ENCODE assay signal across 10 cellular contexts in genomic region chr2:54084600-54084999, GRCh38. TPM values are rescaled to one million over a fixed set of nuclear protein-coding genes. Genes with fewer than 3 reads are reported as not detected.
DNase-seq lines count a peak whose midpoint lies in the region; ATAC-seq, FAIRE-seq and TF ChIP-seq lines count a peak whose summit lies in the region.
"Had no signal": no experiment of that assay in that cellular context is flagged by ENCODE, and none has a peak within 500 bp of the region (broad histone marks: within the 10 kb centered on the region; RNA-seq: fewer than 3 reads in every experiment).

No MANE protein-coding gene starts in this region.

- no peak overlapping the region for H2AFZ ChIP-seq in K562 (ENCODE audit: low read depth, low read length)
- no peak overlapping the region for H2AFZ ChIP-seq in keratinocyte (ENCODE audit: control insufficient read depth, low read length)

- TF ChIP-seq RAD21 in K562 (CRISPR knock-in tag; conservative IDR thresholded peaks at IDR 0.05 in 1 of 2, IDR thresholded peaks at IDR 0.05 in 1 of 2) = peak in 1 of 2 experiments; percentile 23; a peak in 1 of 4 replicates

- H3K4me3 ChIP-seq in AG04449 (ENCODE audit: low read depth, low read length) = no peak overlapping the region
- H3K4me3 ChIP-seq in K562 = no peak overlapping the region
- no peak overlapping the region for H3K4me3 ChIP-seq in keratinocyte (ENCODE audit: control insufficient read depth in 2 of 3, extremely low read depth in 1 of 3, insufficient read depth in 2 of 3, low read depth in 1 of 3, low read length in 3 of 3)

- POLR2A ChIA-PET in AG04449 (lab: Yijun Ruan, JAX) = no interaction called here
- POLR2A ChIA-PET in K562 (lab: Yijun Ruan, JAX) = no interaction called here

- no peak overlapping the region for H3K4me2 ChIP-seq in K562 (ENCODE audit: insufficient read depth, low read length)
- H3K4me2 ChIP-seq in keratinocyte (ENCODE audit: control insufficient read depth, extremely low read depth, insufficient read depth, low read depth, low read length) = no peak overlapping the region

- H3K9ac ChIP-seq in K562 (ENCODE audit: insufficient read depth in 1 of 2, low read depth in 2 of 2, low read length in 2 of 2) = no peak overlapping the region
- no peak overlapping the region for H3K9ac ChIP-seq in keratinocyte (ENCODE audit: control insufficient read depth, extremely low read depth, insufficient read depth, low read length)

- DNase-seq in AG04449 (ENCODE audit: low read depth, low spot score) = no peak
- DNase-seq in HPDE6-E6E7 (ENCODE audit: extremely low spot score) = peak; percentile 31
- no peak for DNase-seq in K562 (ENCODE audit: extremely low read depth in 1 of 4, low spot score in 3 of 4)
- DNase-seq in keratinocyte (ENCODE audit: low read depth, low spot score) = no peak
- no peak for DNase-seq in islet precursor cell
- DNase-seq: NCI-H2029, retina had no signal

- in situ Hi-C loops in K562 (cut with MboI) = no loop called here

- WGBS in K562 (ENCODE audit: insufficient coverage, low coverage, missing lambda C conversion rate) = 66% methylated on average over 3 of the region's 3 CpGs

- intact Hi-C loops in K562 (cut with micrococcal nuclease) = no loop called here

- TF ChIP-seq CTCF in AG04449 (IDR thresholded peaks at IDR 0.05; ENCODE audit: insufficient read depth, low read length, missing control alignments) = peak; percentile 40
- TF ChIP-seq CTCF in K562 (IDR thresholded peaks at IDR 0.05 in 2 of 3, conservative IDR thresholded peaks at IDR 0.05 in 1 of 3; ENCODE audit: insufficient read depth in 2 of 3, low read depth in 1 of 3, low read length in 3 of 3) = peak in 1 of 3 experiments; percentile 29; a peak in 1 of 6 replicates
- peak; percentile 33 to 72 (median 34) for TF ChIP-seq CTCF in keratinocyte (optimal IDR thresholded peaks at IDR 0.05 in 1 of 3, IDR thresholded peaks at IDR 0.05 in 1 of 3, conservative IDR thresholded peaks at IDR 0.05 in 1 of 3; ENCODE audit: extremely low read depth in 1 of 3, insufficient read depth in 2 of 3, low read length in 3 of 3)

- CTCF ChIA-PET in AG04449 (lab: Yijun Ruan, JAX) (no interaction called here), K562 (lab: Yijun Ruan, JAX; ENCODE audit: low intra/inter-chr PET ratio) (no interaction called here)

- FAIRE-seq in K562 (lab: Jason Lieb, UNC) = no peak
- no peak for FAIRE-seq in keratinocyte (lab: Jason Lieb, UNC)

- no peak for ATAC-seq in K562
- no peak for ATAC-seq in GM18511 (IDR thresholded peaks at IDR 0.05; ENCODE audit: unreplicated experiment)
- ATAC-seq in HG03139 (IDR thresholded peaks at IDR 0.05; ENCODE audit: unreplicated experiment) = no peak
- no peak for ATAC-seq in GM18909 (IDR thresholded peaks at IDR 0.05; ENCODE audit: poor library complexity, unreplicated experiment)

- H3K79me2 ChIP-seq in K562 (ENCODE audit: control insufficient read depth, insufficient read depth, low read length) (no peaks in the 10 kb centered on the region), keratinocyte (ENCODE audit: control insufficient read depth, insufficient read depth, low read length) (no peaks in the 10 kb centered on the region)

- H3K36me3 ChIP-seq in K562 (ENCODE audit: control insufficient read depth, insufficient read depth, low read length) = no peaks in the 10 kb centered on the region
- no peaks in the 10 kb centered on the region for H3K36me3 ChIP-seq in keratinocyte (ENCODE audit: control insufficient read depth in 2 of 2, extremely low read depth in 1 of 2, insufficient read depth in 2 of 2, low read length in 2 of 2)

- BruUV-seq in K562 (replicated peaks; lab: Mats Ljungman, UMichigan) = no TSS peak

- H3K27ac ChIP-seq in K562 (ENCODE audit: extremely low read depth, low read depth, low read length) = no peak overlapping the region
- H3K27ac ChIP-seq in keratinocyte (ENCODE audit: control insufficient read depth, insufficient read depth, low read length) = no peak overlapping the region

- TF ChIP-seq EP300 in K562 (IDR thresholded peaks at IDR 0.05; ENCODE audit: low read length) = no peak

- H3K4me1 ChIP-seq in K562 (replicated peaks in 1 of 2; ENCODE audit: control insufficient read depth in 2 of 2, insufficient read depth in 2 of 2, low read length in 2 of 2) (peaks cover 8 to 24% of the 10 kb centered on the region in 2 experiments; a peak in 4 of 5 replicates), keratinocyte (ENCODE audit: control insufficient read depth, extremely low read depth, insufficient read depth, low read length) (peaks cover 15% of the 10 kb centered on the region)

- dilution Hi-C loops in keratinocyte (cut with MboI; ENCODE audit: extremely low pct_ligation_motif_present, low sequenced_read_pairs) = no loop called here

- H3K27me3 ChIP-seq in K562 (ENCODE audit: control insufficient read depth in 2 of 2, insufficient read depth in 2 of 2, low read length in 2 of 2) (no peaks in the 10 kb centered on the region), keratinocyte (ENCODE audit: control insufficient read depth, extremely low read depth, insufficient read depth, low read length) (no peaks in the 10 kb centered on the region)

- H3K9me3 ChIP-seq in K562 (replicated peaks; ENCODE audit: control insufficient read depth, insufficient read depth, low read depth, low read length) (peaks cover 13% of the 10 kb centered on the region), keratinocyte (ENCODE audit: control insufficient read depth, low read depth, low read length) (no peaks in the 10 kb centered on the region)

- H4K20me1 ChIP-seq in K562 (replicated peaks; ENCODE audit: control insufficient read depth, insufficient read depth, low read length) = no peaks in the 10 kb centered on the region
- H4K20me1 ChIP-seq in keratinocyte (ENCODE audit: control insufficient read depth, extremely low read depth, insufficient read depth, low read length) = no peaks in the 10 kb centered on the region

- H3K9me1 ChIP-seq in K562 (ENCODE audit: control insufficient read depth, insufficient read depth, low read length) = no peaks in the 10 kb centered on the region
- no peaks in the 10 kb centered on the region for H3K9me1 ChIP-seq in keratinocyte (ENCODE audit: control insufficient read depth, extremely low read depth, insufficient read depth, low read length)

- no peak for TF ChIP-seq POLR2A in K562 (conservative IDR thresholded peaks at IDR 0.05)

TF ChIP-seq in K562, 482 proteins besides CTCF, POLR2A, EP300 and RAD21:
- TF ChIP-seq ZNF316 (IDR thresholded peaks at IDR 0.05) = peak; percentile 51; the same call in 1 of the 2 replicates
- TF ChIP-seq RFX1 (IDR thresholded peaks at IDR 0.05) = no peak

RNA-seq across cellular contexts. Expression of gene ACYP2, which starts 30.8 kb away (rescaled TPM):
- total RNA-seq in K562 (2011; cell fraction: chromatin; rRNA removed; ENCODE audit: low replicate concordance) = 3.8 and 6.9 TPM in 2 replicates
- 3.0 and 3.3 TPM in 2 replicates for total RNA-seq in K562 (2011; cell fraction: nucleolus; rRNA removed)
- 5.1 and 11.3 TPM in 2 replicates for total RNA-seq in K562 (2011; cell fraction: nucleoplasm; rRNA removed)
- total RNA-seq in K562 (2014; rRNA removed) (2.2 and 3.0 TPM in 2 replicates), K562 (2014; rRNA removed; fragmentation: Illumina TruSeq; extraction: Trizol) (1.3 and 1.8 TPM in 2 replicates), K562 (2015; rRNA removed; fragmentation: Illumina TruSeq; extraction: Trizol) (1.9 and 2.2 TPM in 2 replicates), K562 (2021) (3.4 and 4.1 TPM in 2 replicates)
- polyA plus RNA-seq in K562 (2011; rRNA removed) (2.2 and 3.1 TPM in 2 replicates), K562 (2014; fragmentation: Illumina TruSeq; extraction: Trizol) (1.0 and 1.2 TPM in 2 replicates), K562 (2014; fragmentation: Nextera tagmentation; extraction: Ambion mirVana) (1 to 10 TPM; 1.9 to 2.2 TPM), K562 (2014; rRNA removed) (2.0 and 3.4 TPM in 2 replicates), keratinocyte (8.0 to 8.9 TPM (median 8.7 TPM) in 3 replicates)
- 2.8 and 3.8 TPM in 2 replicates for polyA plus RNA-seq in K562 (2011; cell fraction: cytosol; rRNA removed)
- polyA plus RNA-seq in K562 (2011; cell fraction: nucleus; rRNA removed) = 1.4 and 2.0 TPM in 2 replicates
- 5.2 and 6.5 TPM in 2 replicates for polyA plus RNA-seq in K562 (2012)
- 1.1 and 2.8 TPM in 2 replicates for polyA minus RNA-seq in K562 (2011; rRNA and poly(A)+ RNA removed)
- 1.0 and 1.4 TPM in 2 replicates for polyA minus RNA-seq in K562 (2011; cell fraction: cytosol; rRNA and poly(A)+ RNA removed)
- polyA minus RNA-seq in K562 (2011; cell fraction: nucleus; rRNA and poly(A)+ RNA removed) = 2.7 and 4.7 TPM in 2 replicates
- polyA plus RNA-seq in keratinocyte (2011; ENCODE audit: low read depth) = 19.6 TPM
- 14.0 and 17.1 TPM in 2 replicates for polyA plus RNA-seq in keratinocyte (2011; cell fraction: cytosol; rRNA removed)
- 4.5 and 6.6 TPM in 2 replicates for polyA plus RNA-seq in keratinocyte (2011; cell fraction: nucleus; rRNA removed)
- polyA plus RNA-seq in keratinocyte (2012; ENCODE audit: low replicate concordance) = 10.2 and 18.1 TPM in 2 replicates
- polyA minus RNA-seq in keratinocyte = 3.5 to 5.2 TPM in 2 of 3 replicates, not detected in the other
- polyA minus RNA-seq in keratinocyte (2011; cell fraction: cytosol; rRNA and poly(A)+ RNA removed) = 6.5 TPM
- polyA minus RNA-seq in keratinocyte (2011; cell fraction: nucleus; rRNA and poly(A)+ RNA removed) = 5.0 and 11.4 TPM in 2 replicates
